Comparison of ENCODE assay signal across 1 cellular context in the genomic region with DNA sequence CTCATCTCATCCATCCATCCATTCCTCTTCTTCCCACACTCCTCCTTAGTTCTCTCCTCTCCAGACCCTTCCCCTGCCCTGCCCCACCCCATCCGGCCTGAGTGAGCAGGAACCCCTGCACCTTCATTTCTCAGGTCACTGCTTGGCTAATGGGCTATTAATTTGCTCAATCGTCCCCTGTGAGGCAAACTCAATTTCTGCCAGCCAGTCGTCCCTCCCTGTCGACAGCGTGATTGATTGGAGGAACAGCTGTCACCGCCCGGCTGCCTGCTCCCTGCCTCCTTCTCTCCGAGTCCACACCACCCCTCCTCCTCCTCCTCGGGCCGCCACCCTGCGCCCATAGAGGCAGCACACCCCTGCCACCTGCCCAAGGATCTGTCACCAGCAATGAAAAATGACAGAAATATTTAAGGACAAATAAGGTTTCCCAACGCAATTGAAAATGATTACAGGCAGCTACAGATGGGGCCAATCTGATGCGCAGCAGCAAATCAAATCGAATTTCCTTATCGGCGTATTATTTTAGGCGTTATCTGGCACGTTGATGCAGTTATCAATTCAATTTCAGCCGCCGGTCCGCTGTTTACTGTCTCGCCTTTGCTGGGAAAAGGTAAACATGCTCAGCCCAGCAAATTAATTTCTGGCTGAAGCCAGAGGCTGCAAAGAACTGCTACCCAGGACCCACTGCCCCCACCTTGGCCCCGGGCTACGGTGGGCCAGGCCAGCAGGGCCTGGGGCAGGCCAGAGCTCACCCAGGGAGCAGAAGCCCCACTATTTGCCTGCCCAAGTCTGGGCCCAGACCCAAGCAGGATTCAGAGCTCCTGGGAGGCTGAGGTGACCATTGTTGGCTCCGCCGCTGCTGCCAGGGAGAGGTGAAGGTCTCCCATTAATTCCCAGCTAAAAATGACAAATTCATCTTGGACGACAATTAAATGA.
TF ChIP-seq lines count a peak whose summit lies in the region.

No MANE protein-coding gene starts in this region.

TF ChIP-seq in HEK293, 187 proteins besides CTCF, POLR2A, EP300 and RAD21 (continued from another document and continues in another):
- TF ChIP-seq, protein P1, sequence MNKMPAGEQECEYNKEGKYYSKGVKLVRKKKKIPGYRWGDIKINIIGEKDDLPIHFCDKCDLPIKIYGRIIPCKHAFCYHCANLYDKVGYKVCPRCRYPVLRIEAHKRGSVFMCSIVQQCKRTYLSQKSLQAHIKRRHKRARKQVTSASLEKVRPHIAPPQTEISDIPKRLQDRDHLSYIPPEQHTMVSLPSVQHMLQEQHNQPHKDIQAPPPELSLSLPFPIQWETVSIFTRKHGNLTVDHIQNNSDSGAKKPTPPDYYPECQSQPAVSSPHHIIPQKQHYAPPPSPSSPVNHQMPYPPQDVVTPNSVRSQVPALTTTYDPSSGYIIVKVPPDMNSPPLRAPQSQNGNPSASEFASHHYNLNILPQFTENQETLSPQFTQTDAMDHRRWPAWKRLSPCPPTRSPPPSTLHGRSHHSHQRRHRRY (tag by site-specific recombination; IDR thresholded peaks at IDR 0.05) = no peak
- TF ChIP-seq IKZF3 (tag by site-specific recombination; IDR thresholded peaks at IDR 0.05) (no peak), SP2 (tag by site-specific recombination; IDR thresholded peaks at IDR 0.05) (peak; percentile 39), ZNF335 (tag by site-specific recombination; conservative IDR thresholded peaks at IDR 0.05) (peak; percentile 34; the same call in 1 of the 2 replicates), ZNF600 (tag by site-specific recombination; IDR thresholded peaks at IDR 0.05) (no peak; the same call in 1 of the 2 replicates), BCL11A (tag by site-specific recombination; IDR thresholded peaks at IDR 0.05; ENCODE audit: low read depth) (no peak), WT1 (tag by site-specific recombination; IDR thresholded peaks at IDR 0.05) (peak; percentile 78), ZNF585B (tag by site-specific recombination; IDR thresholded peaks at IDR 0.05) (no peak), ZNF521 (tag by site-specific recombination; IDR thresholded peaks at IDR 0.05) (no peak), ZNF366 (tag by site-specific recombination; conservative IDR thresholded peaks at IDR 0.05) (0 out of 2 replicates have a peak, but pooled peaks have one; percentile 68), ZNF561 (tag by site-specific recombination; IDR thresholded peaks at IDR 0.05; ENCODE audit: borderline replicate concordance) (no peak), ZSCAN23 (tag by site-specific recombination; IDR thresholded peaks at IDR 0.05) (no peak), ZNF24 (tag by site-specific recombination; IDR thresholded peaks at IDR 0.05) (no peak), SP3 (tag by site-specific recombination; IDR thresholded peaks at IDR 0.05) (no peak), ZNF274 (IDR thresholded peaks at IDR 0.05; ENCODE audit: low read length) (no peak), ZNF274 (tag by site-specific recombination; IDR thresholded peaks at IDR 0.05; ENCODE audit: borderline replicate concordance) (no peak), KLF9 (tag by site-specific recombination; IDR thresholded peaks at IDR 0.05; ENCODE audit: low read depth) (no peak), ZNF660 (tag by site-specific recombination; IDR thresholded peaks at IDR 0.05) (no peak), ZSCAN30 (tag by site-specific recombination; IDR thresholded peaks at IDR 0.05) (no peak), ZNF132 (tag by site-specific recombination; IDR thresholded peaks at IDR 0.05; ENCODE audit: borderline replicate concordance) (no peak), ZBTB7A (tag by site-specific recombination; IDR thresholded peaks at IDR 0.05; ENCODE audit: low read depth) (no peak), ZBTB1 (tag by site-specific recombination; IDR thresholded peaks at IDR 0.05) (no peak), MZF1 (tag by site-specific recombination; IDR thresholded peaks at IDR 0.05; ENCODE audit: borderline replicate concordance) (no peak), ZNF140 (tag by site-specific recombination; IDR thresholded peaks at IDR 0.05) (no peak), ZIC2 (tag by site-specific recombination; IDR thresholded peaks at IDR 0.05) (no peak), SALL2 (tag by site-specific recombination; IDR thresholded peaks at IDR 0.05; ENCODE audit: borderline replicate concordance) (no peak), ZNF184 (tag by site-specific recombination; IDR thresholded peaks at IDR 0.05) (no peak), ZNF16 (tag by site-specific recombination; IDR thresholded peaks at IDR 0.05; ENCODE audit: low read depth) (no peak), ZNF624 (tag by site-specific recombination; IDR thresholded peaks at IDR 0.05) (no peak), KLF16 (tag by site-specific recombination; IDR thresholded peaks at IDR 0.05) (no peak), HOXA7 (CRISPR knock-in tag; IDR thresholded peaks at IDR 0.05; ENCODE audit: borderline replicate concordance) (no peak), ZNF416 (tag by site-specific recombination; IDR thresholded peaks at IDR 0.05) (no peak), TCF7L2 (IDR thresholded peaks at IDR 0.05; ENCODE audit: borderline replicate concordance, low read depth, low read length) (no peak)
- TF ChIP-seq, protein P2, sequence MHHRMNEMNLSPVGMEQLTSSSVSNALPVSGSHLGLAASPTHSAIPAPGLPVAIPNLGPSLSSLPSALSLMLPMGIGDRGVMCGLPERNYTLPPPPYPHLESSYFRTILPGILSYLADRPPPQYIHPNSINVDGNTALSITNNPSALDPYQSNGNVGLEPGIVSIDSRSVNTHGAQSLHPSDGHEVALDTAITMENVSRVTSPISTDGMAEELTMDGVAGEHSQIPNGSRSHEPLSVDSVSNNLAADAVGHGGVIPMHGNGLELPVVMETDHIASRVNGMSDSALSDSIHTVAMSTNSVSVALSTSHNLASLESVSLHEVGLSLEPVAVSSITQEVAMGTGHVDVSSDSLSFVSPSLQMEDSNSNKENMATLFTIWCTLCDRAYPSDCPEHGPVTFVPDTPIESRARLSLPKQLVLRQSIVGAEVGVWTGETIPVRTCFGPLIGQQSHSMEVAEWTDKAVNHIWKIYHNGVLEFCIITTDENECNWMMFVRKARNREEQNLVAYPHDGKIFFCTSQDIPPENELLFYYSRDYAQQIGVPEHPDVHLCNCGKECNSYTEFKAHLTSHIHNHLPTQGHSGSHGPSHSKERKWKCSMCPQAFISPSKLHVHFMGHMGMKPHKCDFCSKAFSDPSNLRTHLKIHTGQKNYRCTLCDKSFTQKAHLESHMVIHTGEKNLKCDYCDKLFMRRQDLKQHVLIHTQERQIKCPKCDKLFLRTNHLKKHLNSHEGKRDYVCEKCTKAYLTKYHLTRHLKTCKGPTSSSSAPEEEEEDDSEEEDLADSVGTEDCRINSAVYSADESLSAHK (tag by site-specific recombination; IDR thresholded peaks at IDR 0.05) = no peak
- TF ChIP-seq, protein P3, sequence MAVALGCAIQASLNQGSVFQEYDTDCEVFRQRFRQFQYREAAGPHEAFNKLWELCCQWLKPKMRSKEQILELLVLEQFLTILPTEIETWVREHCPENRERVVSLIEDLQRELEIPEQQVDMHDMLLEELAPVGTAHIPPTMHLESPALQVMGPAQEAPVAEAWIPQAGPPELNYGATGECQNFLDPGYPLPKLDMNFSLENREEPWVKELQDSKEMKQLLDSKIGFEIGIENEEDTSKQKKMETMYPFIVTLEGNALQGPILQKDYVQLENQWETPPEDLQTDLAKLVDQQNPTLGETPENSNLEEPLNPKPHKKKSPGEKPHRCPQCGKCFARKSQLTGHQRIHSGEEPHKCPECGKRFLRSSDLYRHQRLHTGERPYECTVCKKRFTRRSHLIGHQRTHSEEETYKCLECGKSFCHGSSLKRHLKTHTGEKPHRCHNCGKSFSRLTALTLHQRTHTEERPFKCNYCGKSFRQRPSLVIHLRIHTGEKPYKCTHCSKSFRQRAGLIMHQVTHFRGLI (tag by site-specific recombination; IDR thresholded peaks at IDR 0.05) = no peak
- TF ChIP-seq, protein P4, sequence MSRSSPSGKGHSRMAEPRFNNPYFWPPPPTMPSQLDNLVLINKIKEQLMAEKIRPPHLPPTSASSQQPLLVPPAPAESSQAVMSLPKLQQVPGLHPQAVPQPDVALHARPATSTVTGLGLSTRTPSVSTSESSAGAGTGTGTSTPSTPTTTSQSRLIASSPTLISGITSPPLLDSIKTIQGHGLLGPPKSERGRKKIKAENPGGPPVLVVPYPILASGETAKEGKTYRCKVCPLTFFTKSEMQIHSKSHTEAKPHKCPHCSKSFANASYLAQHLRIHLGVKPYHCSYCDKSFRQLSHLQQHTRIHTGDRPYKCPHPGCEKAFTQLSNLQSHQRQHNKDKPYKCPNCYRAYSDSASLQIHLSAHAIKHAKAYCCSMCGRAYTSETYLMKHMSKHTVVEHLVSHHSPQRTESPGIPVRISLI (tag by site-specific recombination; IDR thresholded peaks at IDR 0.05) = no peak
- TF ChIP-seq, protein P5, sequence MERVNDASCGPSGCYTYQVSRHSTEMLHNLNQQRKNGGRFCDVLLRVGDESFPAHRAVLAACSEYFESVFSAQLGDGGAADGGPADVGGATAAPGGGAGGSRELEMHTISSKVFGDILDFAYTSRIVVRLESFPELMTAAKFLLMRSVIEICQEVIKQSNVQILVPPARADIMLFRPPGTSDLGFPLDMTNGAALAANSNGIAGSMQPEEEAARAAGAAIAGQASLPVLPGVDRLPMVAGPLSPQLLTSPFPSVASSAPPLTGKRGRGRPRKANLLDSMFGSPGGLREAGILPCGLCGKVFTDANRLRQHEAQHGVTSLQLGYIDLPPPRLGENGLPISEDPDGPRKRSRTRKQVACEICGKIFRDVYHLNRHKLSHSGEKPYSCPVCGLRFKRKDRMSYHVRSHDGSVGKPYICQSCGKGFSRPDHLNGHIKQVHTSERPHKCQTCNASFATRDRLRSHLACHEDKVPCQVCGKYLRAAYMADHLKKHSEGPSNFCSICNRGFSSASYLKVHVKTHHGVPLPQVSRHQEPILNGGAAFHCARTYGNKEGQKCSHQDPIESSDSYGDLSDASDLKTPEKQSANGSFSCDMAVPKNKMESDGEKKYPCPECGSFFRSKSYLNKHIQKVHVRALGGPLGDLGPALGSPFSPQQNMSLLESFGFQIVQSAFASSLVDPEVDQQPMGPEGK (tag by site-specific recombination; IDR thresholded peaks at IDR 0.05) = 0 out of 2 replicates have a peak, but pooled peaks have one; percentile 23
- TF ChIP-seq, protein P6, sequence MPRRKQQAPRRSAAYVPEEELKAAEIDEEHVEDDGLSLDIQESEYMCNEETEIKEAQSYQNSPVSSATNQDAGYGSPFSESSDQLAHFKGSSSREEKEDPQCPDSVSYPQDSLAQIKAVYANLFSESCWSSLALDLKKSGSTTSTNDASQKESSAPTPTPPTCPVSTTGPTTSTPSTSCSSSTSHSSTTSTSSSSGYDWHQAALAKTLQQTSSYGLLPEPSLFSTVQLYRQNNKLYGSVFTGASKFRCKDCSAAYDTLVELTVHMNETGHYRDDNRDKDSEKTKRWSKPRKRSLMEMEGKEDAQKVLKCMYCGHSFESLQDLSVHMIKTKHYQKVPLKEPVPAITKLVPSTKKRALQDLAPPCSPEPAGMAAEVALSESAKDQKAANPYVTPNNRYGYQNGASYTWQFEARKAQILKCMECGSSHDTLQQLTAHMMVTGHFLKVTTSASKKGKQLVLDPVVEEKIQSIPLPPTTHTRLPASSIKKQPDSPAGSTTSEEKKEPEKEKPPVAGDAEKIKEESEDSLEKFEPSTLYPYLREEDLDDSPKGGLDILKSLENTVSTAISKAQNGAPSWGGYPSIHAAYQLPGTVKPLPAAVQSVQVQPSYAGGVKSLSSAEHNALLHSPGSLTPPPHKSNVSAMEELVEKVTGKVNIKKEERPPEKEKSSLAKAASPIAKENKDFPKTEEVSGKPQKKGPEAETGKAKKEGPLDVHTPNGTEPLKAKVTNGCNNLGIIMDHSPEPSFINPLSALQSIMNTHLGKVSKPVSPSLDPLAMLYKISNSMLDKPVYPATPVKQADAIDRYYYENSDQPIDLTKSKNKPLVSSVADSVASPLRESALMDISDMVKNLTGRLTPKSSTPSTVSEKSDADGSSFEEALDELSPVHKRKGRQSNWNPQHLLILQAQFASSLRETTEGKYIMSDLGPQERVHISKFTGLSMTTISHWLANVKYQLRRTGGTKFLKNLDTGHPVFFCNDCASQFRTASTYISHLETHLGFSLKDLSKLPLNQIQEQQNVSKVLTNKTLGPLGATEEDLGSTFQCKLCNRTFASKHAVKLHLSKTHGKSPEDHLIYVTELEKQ (tag by site-specific recombination; IDR thresholded peaks at IDR 0.05; ENCODE audit: borderline replicate concordance) = peak; percentile 78; the same call in 1 of the 2 replicates
- TF ChIP-seq, protein P7, sequence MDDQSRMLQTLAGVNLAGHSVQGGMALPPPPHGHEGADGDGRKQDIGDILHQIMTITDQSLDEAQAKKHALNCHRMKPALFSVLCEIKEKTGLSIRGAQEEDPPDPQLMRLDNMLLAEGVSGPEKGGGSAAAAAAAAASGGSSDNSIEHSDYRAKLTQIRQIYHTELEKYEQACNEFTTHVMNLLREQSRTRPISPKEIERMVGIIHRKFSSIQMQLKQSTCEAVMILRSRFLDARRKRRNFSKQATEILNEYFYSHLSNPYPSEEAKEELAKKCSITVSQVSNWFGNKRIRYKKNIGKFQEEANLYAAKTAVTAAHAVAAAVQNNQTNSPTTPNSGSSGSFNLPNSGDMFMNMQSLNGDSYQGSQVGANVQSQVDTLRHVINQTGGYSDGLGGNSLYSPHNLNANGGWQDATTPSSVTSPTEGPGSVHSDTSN (CRISPR knock-in tag; IDR thresholded peaks at IDR 0.05) = no peak
- TF ChIP-seq, protein P8, sequence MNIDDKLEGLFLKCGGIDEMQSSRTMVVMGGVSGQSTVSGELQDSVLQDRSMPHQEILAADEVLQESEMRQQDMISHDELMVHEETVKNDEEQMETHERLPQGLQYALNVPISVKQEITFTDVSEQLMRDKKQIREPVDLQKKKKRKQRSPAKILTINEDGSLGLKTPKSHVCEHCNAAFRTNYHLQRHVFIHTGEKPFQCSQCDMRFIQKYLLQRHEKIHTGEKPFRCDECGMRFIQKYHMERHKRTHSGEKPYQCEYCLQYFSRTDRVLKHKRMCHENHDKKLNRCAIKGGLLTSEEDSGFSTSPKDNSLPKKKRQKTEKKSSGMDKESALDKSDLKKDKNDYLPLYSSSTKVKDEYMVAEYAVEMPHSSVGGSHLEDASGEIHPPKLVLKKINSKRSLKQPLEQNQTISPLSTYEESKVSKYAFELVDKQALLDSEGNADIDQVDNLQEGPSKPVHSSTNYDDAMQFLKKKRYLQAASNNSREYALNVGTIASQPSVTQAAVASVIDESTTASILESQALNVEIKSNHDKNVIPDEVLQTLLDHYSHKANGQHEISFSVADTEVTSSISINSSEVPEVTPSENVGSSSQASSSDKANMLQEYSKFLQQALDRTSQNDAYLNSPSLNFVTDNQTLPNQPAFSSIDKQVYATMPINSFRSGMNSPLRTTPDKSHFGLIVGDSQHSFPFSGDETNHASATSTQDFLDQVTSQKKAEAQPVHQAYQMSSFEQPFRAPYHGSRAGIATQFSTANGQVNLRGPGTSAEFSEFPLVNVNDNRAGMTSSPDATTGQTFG (tag by site-specific recombination; IDR thresholded peaks at IDR 0.05; ENCODE audit: borderline replicate concordance) = no peak
- TF ChIP-seq, protein P9, sequence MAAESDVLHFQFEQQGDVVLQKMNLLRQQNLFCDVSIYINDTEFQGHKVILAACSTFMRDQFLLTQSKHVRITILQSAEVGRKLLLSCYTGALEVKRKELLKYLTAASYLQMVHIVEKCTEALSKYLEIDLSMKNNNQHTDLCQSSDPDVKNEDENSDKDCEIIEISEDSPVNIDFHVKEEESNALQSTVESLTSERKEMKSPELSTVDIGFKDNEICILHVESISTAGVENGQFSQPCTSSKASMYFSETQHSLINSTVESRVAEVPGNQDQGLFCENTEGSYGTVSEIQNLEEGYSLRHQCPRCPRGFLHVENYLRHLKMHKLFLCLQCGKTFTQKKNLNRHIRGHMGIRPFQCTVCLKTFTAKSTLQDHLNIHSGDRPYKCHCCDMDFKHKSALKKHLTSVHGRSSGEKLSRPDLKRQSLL (tag by site-specific recombination; IDR thresholded peaks at IDR 0.05) = no peak
- TF ChIP-seq, protein P10, sequence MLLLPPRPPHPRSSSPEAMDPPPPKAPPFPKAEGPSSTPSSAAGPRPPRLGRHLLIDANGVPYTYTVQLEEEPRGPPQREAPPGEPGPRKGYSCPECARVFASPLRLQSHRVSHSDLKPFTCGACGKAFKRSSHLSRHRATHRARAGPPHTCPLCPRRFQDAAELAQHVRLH (tag by site-specific recombination; IDR thresholded peaks at IDR 0.05) = no peak
